In the genomic region with DNA sequence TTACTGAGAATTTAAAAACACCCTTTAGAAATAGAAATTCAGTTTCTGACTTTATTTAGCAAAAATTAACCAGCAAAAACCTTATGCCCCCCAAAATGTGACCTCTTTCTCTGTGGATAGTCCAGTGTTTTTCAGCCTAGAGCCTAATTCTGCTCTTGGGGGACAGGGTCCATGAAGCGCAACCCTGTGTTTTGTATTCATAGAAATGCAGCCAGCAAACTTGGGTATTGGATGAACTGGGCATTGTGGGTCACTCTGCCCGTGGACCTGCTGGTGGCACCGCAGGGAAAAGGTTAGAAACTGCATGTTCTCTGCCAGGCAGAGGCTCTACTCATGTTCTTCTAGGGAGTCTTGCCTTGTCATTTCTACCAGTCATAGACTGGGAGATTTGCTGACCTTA, we compare ENCODE assay signal across 21 cellular contexts.
"Had no signal": no experiment of that assay in that cellular context is flagged by ENCODE, and none has a peak within 500 bp of the region (broad histone marks: within the 10 kb centered on the region; RNA-seq: fewer than 3 reads in every experiment).

No MANE protein-coding gene starts in this region.

- H3K9me3 Mint-ChIP-seq: activated CD4-positive, alpha-beta T cell treated with anti-CD3 and anti-CD28 coated beads, Interleukin-2, amount 10 ng/mL, durations not matched to agents 24 days and 14 days had no signal

- H3K27ac Mint-ChIP-seq: activated CD4-positive, alpha-beta T cell treated with anti-CD3 and anti-CD28 coated beads, Interleukin-2, amount 10 ng/mL, durations not matched to agents 24 days and 14 days; activated CD8-positive, alpha-beta T cell treated with anti-CD3 and anti-CD28 coated beads, Interleukin-2, amount 10 ng/mL, durations not matched to agents 7 days and 5 days; activated naive CD4-positive, alpha-beta T cell treated with anti-CD3 and anti-CD28 coated beads, Interleukin-2, amount 50 U/mL, for 24 hours; activated T-cell treated with anti-CD3 and anti-CD28 coated beads, Interleukin-2, amount 50 U/mL, for 24 hours; activated T-helper 2 cell treated with anti-CD3 and anti-CD28 coated beads, Interferon-gamma antibody, Interleukin-2, Interleukin-4, amounts not matched to agents 10 μg/mL and 5 μg/mL and 100 μg/mL, durations not matched to agents 14 hours and 24 hours and 36 hours had no signal

- H3K36me3 Mint-ChIP-seq: activated naive CD4-positive, alpha-beta T cell treated with anti-CD3 and anti-CD28 coated beads, Interleukin-2, amount 50 U/mL, for 24 hours had no signal

- H3K4me1 Mint-ChIP-seq: activated CD4-positive, alpha-beta T cell treated with anti-CD3 and anti-CD28 coated beads, Interleukin-2, amount 10 ng/mL, durations not matched to agents 24 days and 14 days; activated naive CD4-positive, alpha-beta T cell treated with anti-CD3 and anti-CD28 coated beads, Interleukin-2, amount 50 U/mL, for 24 hours had no signal

- H3K4me3 Mint-ChIP-seq: activated CD4-positive, alpha-beta T cell treated with anti-CD3 and anti-CD28 coated beads, Interleukin-2, amount 10 ng/mL, durations not matched to agents 24 days and 14 days; activated CD8-positive, alpha-beta T cell treated with anti-CD3 and anti-CD28 coated beads, Interleukin-2, amount 10 ng/mL, durations not matched to agents 7 days and 5 days; activated naive CD4-positive, alpha-beta T cell treated with anti-CD3 and anti-CD28 coated beads, Interleukin-2, amount 50 U/mL, for 24 hours; activated T-cell treated with anti-CD3 and anti-CD28 coated beads, Interleukin-2, amount 50 U/mL, for 24 hours had no signal

- H3K27me3 Mint-ChIP-seq: activated CD4-positive, alpha-beta T cell treated with anti-CD3 and anti-CD28 coated beads, Interleukin-2, amount 10 ng/mL, durations not matched to agents 24 days and 14 days; activated naive CD4-positive, alpha-beta T cell treated with anti-CD3 and anti-CD28 coated beads, Interleukin-2, amount 50 U/mL, for 24 hours; activated T-cell treated with anti-CD3 and anti-CD28 coated beads, Interleukin-2, amount 50 U/mL, for 24 hours had no signal

- DNase-seq: activated CD4-positive, alpha-beta T cell treated with anti-CD3 and anti-CD28 coated beads, Interleukin-2, amount 10 ng/mL, durations not matched to agents 24 days and 14 days; activated CD4-positive, alpha-beta T cell treated with anti-CD3 and anti-CD28 coated beads, Interleukin-2, amount 50 U/mL, for 48 hours; activated CD8-positive, alpha-beta T cell treated with anti-CD3 and anti-CD28 coated beads, Interleukin-2, amount 10 ng/mL, durations not matched to agents 7 days and 5 days; activated gamma-delta T cell; activated naive CD4-positive, alpha-beta T cell treated with Interleukin-2 at 50 U/mL for 16 hours; activated T-cell treated with anti-CD3 and anti-CD28 coated beads, Interleukin-2, amount 50 U/mL, for 24 hours; adrenal gland; body of pancreas; Karpas-422; KBM-7; NCI-H2029; NCI-H510A; NCI-H526; NK-92 treated with Interleukin-12 subunit alpha and Interleukin-12 subunit beta, amount 100 ng/mL, for 24 hours; PC-3; Peyer's patch; RPMI8226; SIG-M5; T1000 had no signal
